In genomic region chr11:46315033-46315738, GRCh38 we compare ENCODE assay signal across 8 cellular contexts. TPM values are rescaled to one million over a fixed set of nuclear protein-coding genes. Genes with fewer than 3 reads are reported as not detected.
DNase-seq lines count a peak whose midpoint lies in the region; ATAC-seq, FAIRE-seq and TF ChIP-seq lines count a peak whose summit lies in the region.

No MANE protein-coding gene starts in this region.

- TF ChIP-seq CTCF in WTC11 (IDR thresholded peaks at IDR 0.05) = peak; percentile 98
- TF ChIP-seq CTCF in bronchial epithelial cell (IDR thresholded peaks at IDR 0.05; ENCODE audit: insufficient read depth, low read length, severe bottlenecking) = peak; percentile 83
- peak; percentile 80 to 92 for TF ChIP-seq CTCF in left lung (IDR thresholded peaks at IDR 0.05)

- POLR2A ChIA-PET in WTC11 (lab: Charles Lee) = interaction anchor here (0.6 to 1.0 kb wide), 3 partner anchors 25 to 76 kb away, joined by 3 to 4 read pairs (median 4); no protein-coding TSS in a partner anchor

- no peaks in the 10 kb centered on the region for H3K9me3 Mint-ChIP-seq in WTC11

- intact Hi-C loops in left lung (cut with DNase I) = no loop called here

- no peaks in the 10 kb centered on the region for H3K36me3 ChIP-seq in bronchial epithelial cell (ENCODE audit: control insufficient read depth, insufficient read depth, low read length)
- peaks cover 0 to 48% of the 10 kb centered on the region in 2 donors for H3K36me3 ChIP-seq in left lung

- peaks cover 3% of the 10 kb centered on the region; the same call in 1 of the 2 replicates for H3K36me3 Mint-ChIP-seq in WTC11

- ATAC-seq in WTC11 (peak; percentile 97), left lung (peak; percentile 83), HG02938 (IDR thresholded peaks at IDR 0.05; ENCODE audit: unreplicated experiment) (no peak)

- H3K27me3 ChIP-seq in bronchial epithelial cell (ENCODE audit: control insufficient read depth, insufficient read depth, low read length) (peaks cover 3% of the 10 kb centered on the region), left lung (no peaks in the 10 kb centered on the region)

- no peak overlapping the region for H3K27ac ChIP-seq in left lung

- no peaks in the 10 kb centered on the region; the same call in 1 of the 2 replicates for H3K27me3 Mint-ChIP-seq in WTC11 (ENCODE audit: low read depth)

- no peak overlapping the region for H3K4me3 Mint-ChIP-seq in WTC11

- no peak for FAIRE-seq in bronchial epithelial cell (lab: Jason Lieb, UNC)

- H3K4me3 ChIP-seq in bronchial epithelial cell (ENCODE audit: low read depth, low read length) (no peak overlapping the region), left lung (no peak overlapping the region)

- H3K4me1 Mint-ChIP-seq in WTC11 = peaks cover 6% of the 10 kb centered on the region

- DNase-seq in NCI-H2081 (lab: John Stamatoyannopoulos, UW) (peak; percentile 72 to 75), NCI-H2081 treated with DMSO at 0.1 percent for 48 hours (lab: John Stamatoyannopoulos, UW) (no peak), NCI-H2029 (lab: John Stamatoyannopoulos, UW) (peak; percentile 48), WTC11 (ENCODE audit: low spot score) (peak; percentile 95), bronchial epithelial cell (ENCODE audit: low read depth) (peak; percentile 55), left lung (no peak)
- DNase-seq in stimulated activated CD8-positive, alpha-beta memory T cell treated with anti-CD3 and anti-CD28 coated beads, Interleukin-15, amount 100 ng/mL, for 1 hour (ENCODE audit: low read depth) = peak; percentile 75

- H3K9me3 ChIP-seq in left lung = no peaks in the 10 kb centered on the region

- H3K4me1 ChIP-seq in left lung = peaks cover 4 to 39% of the 10 kb centered on the region in 2 donors

- CTCF ChIA-PET in WTC11 (lab: Charles Lee) = interaction anchor here (0.6 to 11.4 kb wide), 46 partner anchors 8 to 434 kb away, joined by 3 to 242 read pairs (median 4); partner anchors contain the start of gene CREB3L1

- H3K27ac Mint-ChIP-seq in WTC11 = no peak overlapping the region

TF ChIP-seq in WTC11, 78 proteins besides CTCF, POLR2A, EP300 and RAD21 (continues in another document):
- no peak for TF ChIP-seq OVOL2 (CRISPR knock-in tag; IDR thresholded peaks at IDR 0.05; ENCODE audit: borderline replicate concordance)
- TF ChIP-seq HMGA2 (CRISPR knock-in tag; IDR thresholded peaks at IDR 0.05) = no peak
- TF ChIP-seq GRHL2 (CRISPR knock-in tag; IDR thresholded peaks at IDR 0.05; ENCODE audit: insufficient replicate concordance, severe bottlenecking) = no peak
- TF ChIP-seq ATF1 (CRISPR knock-in tag; IDR thresholded peaks at IDR 0.05) = no peak
- peak; percentile 83 for TF ChIP-seq USF1 (CRISPR knock-in tag; IDR thresholded peaks at IDR 0.05)
- no peak for TF ChIP-seq PREB (CRISPR knock-in tag; IDR thresholded peaks at IDR 0.05; ENCODE audit: borderline replicate concordance)
- TF ChIP-seq NR3C1 (CRISPR knock-in tag; conservative IDR thresholded peaks at IDR 0.05; ENCODE audit: low read depth) = no peak
- TF ChIP-seq, protein P1, sequence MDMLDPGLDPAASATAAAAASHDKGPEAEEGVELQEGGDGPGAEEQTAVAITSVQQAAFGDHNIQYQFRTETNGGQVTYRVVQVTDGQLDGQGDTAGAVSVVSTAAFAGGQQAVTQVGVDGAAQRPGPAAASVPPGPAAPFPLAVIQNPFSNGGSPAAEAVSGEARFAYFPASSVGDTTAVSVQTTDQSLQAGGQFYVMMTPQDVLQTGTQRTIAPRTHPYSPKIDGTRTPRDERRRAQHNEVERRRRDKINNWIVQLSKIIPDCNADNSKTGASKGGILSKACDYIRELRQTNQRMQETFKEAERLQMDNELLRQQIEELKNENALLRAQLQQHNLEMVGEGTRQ (CRISPR knock-in tag; IDR thresholded peaks at IDR 0.05) = peak; percentile 88
- no peak for TF ChIP-seq CREB1 (CRISPR knock-in tag; IDR thresholded peaks at IDR 0.05)
- TF ChIP-seq RELA (CRISPR knock-in tag; IDR thresholded peaks at IDR 0.05; ENCODE audit: borderline replicate concordance) = no peak
- TF ChIP-seq IRF1 (CRISPR knock-in tag; IDR thresholded peaks at IDR 0.05) = no peak
- no peak for TF ChIP-seq ZNF425 (CRISPR knock-in tag; conservative IDR thresholded peaks at IDR 0.05)
- TF ChIP-seq MAX (CRISPR knock-in tag; IDR thresholded peaks at IDR 0.05) = no peak
- no peak for TF ChIP-seq E2F1 (CRISPR knock-in tag; IDR thresholded peaks at IDR 0.05)
- TF ChIP-seq ETV6 (CRISPR knock-in tag; IDR thresholded peaks at IDR 0.05) = no peak
- no peak for TF ChIP-seq ZNF512 (CRISPR knock-in tag; IDR thresholded peaks at IDR 0.05; ENCODE audit: borderline replicate concordance)
- TF ChIP-seq ZNF232 (CRISPR knock-in tag; IDR thresholded peaks at IDR 0.05) = no peak

RNA-seq across cellular contexts. Expression of gene DGKZ, which starts 32.1 kb away (rescaled TPM):
- 107 to 139 TPM (median 115 TPM) in 3 replicates for total RNA-seq in WTC11 (2021)
- total RNA-seq in bronchial epithelial cell = 30.5 and 35.2 TPM in 2 replicates
- total RNA-seq in left lung = 10 to 100 TPM; 40.5 to 65.1 TPM

RNA-seq across cellular contexts. Expression of gene CREB3L1, which starts 37.7 kb away (rescaled TPM):
- total RNA-seq in WTC11 (2021) (10.9 to 12.6 TPM (median 11.4 TPM) in 3 replicates), bronchial epithelial cell (0.13 and 0.53 TPM in 2 replicates), left lung (10 to 100 TPM; 40.5 to 59.3 TPM)

Comparison
In these comparisons a context has a peak if more than half of its experiments do, and no peak if none do; other contexts are left out.
1. DNase-seq: peak in NCI-H2081 (2 of 2), NCI-H2029 (single experiment), WTC11 (single experiment), bronchial epithelial cell (single experiment) and stimulated activated CD8-positive, alpha-beta memory T cell treated with anti-CD3 and anti-CD28 coated beads, Interleukin-15, amount 100 ng/mL, for 1 hour (single experiment); none in NCI-H2081 treated with DMSO at 0.1 percent for 48 hours (single experiment) and left lung (0 of 2).
2. Peak in every context shown above with its lines, with median percentiles within 50 percentile points of each other: CTCF ChIP-seq.